Comparison of ENCODE assay signal across 1 cellular context in genomic region chr2:44955593-44956449, GRCh38.
TF ChIP-seq lines count a peak whose summit lies in the region.

No MANE protein-coding gene starts in this region.

TF ChIP-seq in GM12878, 131 proteins besides CTCF, POLR2A, EP300 and RAD21 (continued from another document and continues in another):
- TF ChIP-seq, protein P1, sequence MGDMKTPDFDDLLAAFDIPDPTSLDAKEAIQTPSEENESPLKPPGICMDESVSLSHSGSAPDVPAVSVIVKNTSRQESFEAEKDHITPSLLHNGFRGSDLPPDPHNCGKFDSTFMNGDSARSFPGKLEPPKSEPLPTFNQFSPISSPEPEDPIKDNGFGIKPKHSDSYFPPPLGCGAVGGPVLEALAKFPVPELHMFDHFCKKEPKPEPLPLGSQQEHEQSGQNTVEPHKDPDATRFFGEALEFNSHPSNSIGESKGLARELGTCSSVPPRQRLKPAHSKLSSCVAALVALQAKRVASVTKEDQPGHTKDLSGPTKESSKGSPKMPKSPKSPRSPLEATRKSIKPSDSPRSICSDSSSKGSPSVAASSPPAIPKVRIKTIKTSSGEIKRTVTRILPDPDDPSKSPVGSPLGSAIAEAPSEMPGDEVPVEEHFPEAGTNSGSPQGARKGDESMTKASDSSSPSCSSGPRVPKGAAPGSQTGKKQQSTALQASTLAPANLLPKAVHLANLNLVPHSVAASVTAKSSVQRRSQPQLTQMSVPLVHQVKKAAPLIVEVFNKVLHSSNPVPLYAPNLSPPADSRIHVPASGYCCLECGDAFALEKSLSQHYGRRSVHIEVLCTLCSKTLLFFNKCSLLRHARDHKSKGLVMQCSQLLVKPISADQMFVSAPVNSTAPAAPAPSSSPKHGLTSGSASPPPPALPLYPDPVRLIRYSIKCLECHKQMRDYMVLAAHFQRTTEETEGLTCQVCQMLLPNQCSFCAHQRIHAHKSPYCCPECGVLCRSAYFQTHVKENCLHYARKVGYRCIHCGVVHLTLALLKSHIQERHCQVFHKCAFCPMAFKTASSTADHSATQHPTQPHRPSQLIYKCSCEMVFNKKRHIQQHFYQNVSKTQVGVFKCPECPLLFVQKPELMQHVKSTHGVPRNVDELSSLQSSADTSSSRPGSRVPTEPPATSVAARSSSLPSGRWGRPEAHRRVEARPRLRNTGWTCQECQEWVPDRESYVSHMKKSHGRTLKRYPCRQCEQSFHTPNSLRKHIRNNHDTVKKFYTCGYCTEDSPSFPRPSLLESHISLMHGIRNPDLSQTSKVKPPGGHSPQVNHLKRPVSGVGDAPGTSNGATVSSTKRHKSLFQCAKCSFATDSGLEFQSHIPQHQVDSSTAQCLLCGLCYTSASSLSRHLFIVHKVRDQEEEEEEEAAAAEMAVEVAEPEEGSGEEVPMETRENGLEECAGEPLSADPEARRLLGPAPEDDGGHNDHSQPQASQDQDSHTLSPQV (IDR thresholded peaks at IDR 0.05): 0 out of 2 replicates have a peak, but pooled peaks have one; percentile 51
- no peak for TF ChIP-seq RFX5 (IDR thresholded peaks at IDR 0.05; ENCODE audit: low read depth, low read length)
- TF ChIP-seq, protein P2, sequence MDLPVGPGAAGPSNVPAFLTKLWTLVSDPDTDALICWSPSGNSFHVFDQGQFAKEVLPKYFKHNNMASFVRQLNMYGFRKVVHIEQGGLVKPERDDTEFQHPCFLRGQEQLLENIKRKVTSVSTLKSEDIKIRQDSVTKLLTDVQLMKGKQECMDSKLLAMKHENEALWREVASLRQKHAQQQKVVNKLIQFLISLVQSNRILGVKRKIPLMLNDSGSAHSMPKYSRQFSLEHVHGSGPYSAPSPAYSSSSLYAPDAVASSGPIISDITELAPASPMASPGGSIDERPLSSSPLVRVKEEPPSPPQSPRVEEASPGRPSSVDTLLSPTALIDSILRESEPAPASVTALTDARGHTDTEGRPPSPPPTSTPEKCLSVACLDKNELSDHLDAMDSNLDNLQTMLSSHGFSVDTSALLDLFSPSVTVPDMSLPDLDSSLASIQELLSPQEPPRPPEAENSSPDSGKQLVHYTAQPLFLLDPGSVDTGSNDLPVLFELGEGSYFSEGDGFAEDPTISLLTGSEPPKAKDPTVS (IDR thresholded peaks at IDR 0.05; ENCODE audit: low read depth, low read length): no peak
- no peak for TF ChIP-seq TCF3 (IDR thresholded peaks at IDR 0.05; ENCODE audit: borderline replicate concordance, insufficient read depth, low read depth, low read length)
- no peak for TF ChIP-seq ZNF384 (IDR thresholded peaks at IDR 0.05; ENCODE audit: borderline replicate concordance, low read depth, low read length)
- no peak for TF ChIP-seq MXI1 (IDR thresholded peaks at IDR 0.05; ENCODE audit: low read depth, low read length)
- TF ChIP-seq E4F1 (IDR thresholded peaks at IDR 0.05; ENCODE audit: borderline replicate concordance, partially characterized antibody): no peak
- TF ChIP-seq ATF2 (IDR thresholded peaks at IDR 0.05; ENCODE audit: low read length): no peak
- TF ChIP-seq ZNF24 (IDR thresholded peaks at IDR 0.05): no peak
- TF ChIP-seq SMAD5 (IDR thresholded peaks at IDR 0.05; ENCODE audit: low read depth): no peak
- TF ChIP-seq PML (IDR thresholded peaks at IDR 0.05; ENCODE audit: low read length): no peak
- no peak for TF ChIP-seq RAD51 (IDR thresholded peaks at IDR 0.05)
- TF ChIP-seq NBN (IDR thresholded peaks at IDR 0.05): no peak
- TF ChIP-seq, protein P3, sequence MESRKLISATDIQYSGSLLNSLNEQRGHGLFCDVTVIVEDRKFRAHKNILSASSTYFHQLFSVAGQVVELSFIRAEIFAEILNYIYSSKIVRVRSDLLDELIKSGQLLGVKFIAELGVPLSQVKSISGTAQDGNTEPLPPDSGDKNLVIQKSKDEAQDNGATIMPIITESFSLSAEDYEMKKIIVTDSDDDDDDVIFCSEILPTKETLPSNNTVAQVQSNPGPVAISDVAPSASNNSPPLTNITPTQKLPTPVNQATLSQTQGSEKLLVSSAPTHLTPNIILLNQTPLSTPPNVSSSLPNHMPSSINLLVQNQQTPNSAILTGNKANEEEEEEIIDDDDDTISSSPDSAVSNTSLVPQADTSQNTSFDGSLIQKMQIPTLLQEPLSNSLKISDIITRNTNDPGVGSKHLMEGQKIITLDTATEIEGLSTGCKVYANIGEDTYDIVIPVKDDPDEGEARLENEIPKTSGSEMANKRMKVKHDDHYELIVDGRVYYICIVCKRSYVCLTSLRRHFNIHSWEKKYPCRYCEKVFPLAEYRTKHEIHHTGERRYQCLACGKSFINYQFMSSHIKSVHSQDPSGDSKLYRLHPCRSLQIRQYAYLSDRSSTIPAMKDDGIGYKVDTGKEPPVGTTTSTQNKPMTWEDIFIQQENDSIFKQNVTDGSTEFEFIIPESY (IDR thresholded peaks at IDR 0.05): no peak
- TF ChIP-seq CUX1 (IDR thresholded peaks at IDR 0.05; ENCODE audit: insufficient replicate concordance, low read depth, low read length): no peak
- no peak for TF ChIP-seq MYC (IDR thresholded peaks at IDR 0.05; ENCODE audit: insufficient read depth, insufficient read length, insufficient replicate concordance, low read length, severe bottlenecking)
- TF ChIP-seq MYB (IDR thresholded peaks at IDR 0.05; ENCODE audit: borderline replicate concordance, low read depth, low read length): no peak
- no peak for TF ChIP-seq ETV6 (conservative IDR thresholded peaks at IDR 0.05 in 1 of 2, IDR thresholded peaks at IDR 0.05 in 1 of 2; ENCODE audit: borderline replicate concordance in 1 of 2, low read depth in 1 of 2)
- TF ChIP-seq BACH1 (IDR thresholded peaks at IDR 0.05; ENCODE audit: borderline replicate concordance): no peak
- peak; percentile 71; the same call in 1 of the 2 replicates for TF ChIP-seq MAX (IDR thresholded peaks at IDR 0.05; ENCODE audit: low read depth, low read length)
- peak; percentile 31 for TF ChIP-seq SP1 (IDR thresholded peaks at IDR 0.05; ENCODE audit: low read depth, low read length)
- 0 out of 3 replicates have a peak, but pooled peaks of 1 of the 2 experiments have one; percentile 25 for TF ChIP-seq EGR1 (IDR thresholded peaks at IDR 0.05; ENCODE audit: borderline replicate concordance in 1 of 2, low read depth in 2 of 2, low read length in 2 of 2)
- peak; percentile 96 for TF ChIP-seq SMC3 (IDR thresholded peaks at IDR 0.05; ENCODE audit: borderline replicate concordance, low read length)
- no peak for TF ChIP-seq ASH2L (IDR thresholded peaks at IDR 0.05; ENCODE audit: borderline replicate concordance, low read depth)
- TF ChIP-seq, protein P4, sequence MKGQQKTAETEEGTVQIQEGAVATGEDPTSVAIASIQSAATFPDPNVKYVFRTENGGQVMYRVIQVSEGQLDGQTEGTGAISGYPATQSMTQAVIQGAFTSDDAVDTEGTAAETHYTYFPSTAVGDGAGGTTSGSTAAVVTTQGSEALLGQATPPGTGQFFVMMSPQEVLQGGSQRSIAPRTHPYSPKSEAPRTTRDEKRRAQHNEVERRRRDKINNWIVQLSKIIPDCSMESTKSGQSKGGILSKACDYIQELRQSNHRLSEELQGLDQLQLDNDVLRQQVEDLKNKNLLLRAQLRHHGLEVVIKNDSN (IDR thresholded peaks at IDR 0.05; ENCODE audit: borderline replicate concordance, extremely low read length, insufficient read depth, low read depth, low read length): peak; percentile 39
- TF ChIP-seq, protein P5, sequence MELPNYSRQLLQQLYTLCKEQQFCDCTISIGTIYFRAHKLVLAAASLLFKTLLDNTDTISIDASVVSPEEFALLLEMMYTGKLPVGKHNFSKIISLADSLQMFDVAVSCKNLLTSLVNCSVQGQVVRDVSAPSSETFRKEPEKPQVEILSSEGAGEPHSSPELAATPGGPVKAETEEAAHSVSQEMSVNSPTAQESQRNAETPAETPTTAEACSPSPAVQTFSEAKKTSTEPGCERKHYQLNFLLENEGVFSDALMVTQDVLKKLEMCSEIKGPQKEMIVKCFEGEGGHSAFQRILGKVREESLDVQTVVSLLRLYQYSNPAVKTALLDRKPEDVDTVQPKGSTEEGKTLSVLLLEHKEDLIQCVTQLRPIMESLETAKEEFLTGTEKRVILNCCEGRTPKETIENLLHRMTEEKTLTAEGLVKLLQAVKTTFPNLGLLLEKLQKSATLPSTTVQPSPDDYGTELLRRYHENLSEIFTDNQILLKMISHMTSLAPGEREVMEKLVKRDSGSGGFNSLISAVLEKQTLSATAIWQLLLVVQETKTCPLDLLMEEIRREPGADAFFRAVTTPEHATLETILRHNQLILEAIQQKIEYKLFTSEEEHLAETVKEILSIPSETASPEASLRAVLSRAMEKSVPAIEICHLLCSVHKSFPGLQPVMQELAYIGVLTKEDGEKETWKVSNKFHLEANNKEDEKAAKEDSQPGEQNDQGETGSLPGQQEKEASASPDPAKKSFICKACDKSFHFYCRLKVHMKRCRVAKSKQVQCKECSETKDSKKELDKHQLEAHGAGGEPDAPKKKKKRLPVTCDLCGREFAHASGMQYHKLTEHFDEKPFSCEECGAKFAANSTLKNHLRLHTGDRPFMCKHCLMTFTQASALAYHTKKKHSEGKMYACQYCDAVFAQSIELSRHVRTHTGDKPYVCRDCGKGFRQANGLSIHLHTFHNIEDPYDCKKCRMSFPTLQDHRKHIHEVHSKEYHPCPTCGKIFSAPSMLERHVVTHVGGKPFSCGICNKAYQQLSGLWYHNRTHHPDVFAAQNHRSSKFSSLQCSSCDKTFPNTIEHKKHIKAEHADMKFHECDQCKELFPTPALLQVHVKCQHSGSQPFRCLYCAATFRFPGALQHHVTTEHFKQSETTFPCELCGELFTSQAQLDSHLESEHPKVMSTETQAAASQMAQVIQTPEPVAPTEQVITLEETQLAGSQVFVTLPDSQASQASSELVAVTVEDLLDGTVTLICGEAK (IDR thresholded peaks at IDR 0.05; ENCODE audit: borderline replicate concordance): no peak
- no peak for TF ChIP-seq NRF1 (conservative IDR thresholded peaks at IDR 0.05; ENCODE audit: low read depth, low read length)
- TF ChIP-seq USF2 (IDR thresholded peaks at IDR 0.05; ENCODE audit: borderline replicate concordance, low read depth, low read length): no peak
- TF ChIP-seq WRNIP1 (IDR thresholded peaks at IDR 0.05; ENCODE audit: borderline replicate concordance, low read depth, low read length): no peak
- 0 out of 2 replicates have a peak, but pooled peaks have one; percentile 39 for TF ChIP-seq TCF12 (IDR thresholded peaks at IDR 0.05; ENCODE audit: low read depth, low read length)
- TF ChIP-seq ZNF274 (IDR thresholded peaks at IDR 0.05; ENCODE audit: insufficient read depth, insufficient read length): no peak
